1 cellular context compared by ENCODE assay signal in the genomic region with DNA sequence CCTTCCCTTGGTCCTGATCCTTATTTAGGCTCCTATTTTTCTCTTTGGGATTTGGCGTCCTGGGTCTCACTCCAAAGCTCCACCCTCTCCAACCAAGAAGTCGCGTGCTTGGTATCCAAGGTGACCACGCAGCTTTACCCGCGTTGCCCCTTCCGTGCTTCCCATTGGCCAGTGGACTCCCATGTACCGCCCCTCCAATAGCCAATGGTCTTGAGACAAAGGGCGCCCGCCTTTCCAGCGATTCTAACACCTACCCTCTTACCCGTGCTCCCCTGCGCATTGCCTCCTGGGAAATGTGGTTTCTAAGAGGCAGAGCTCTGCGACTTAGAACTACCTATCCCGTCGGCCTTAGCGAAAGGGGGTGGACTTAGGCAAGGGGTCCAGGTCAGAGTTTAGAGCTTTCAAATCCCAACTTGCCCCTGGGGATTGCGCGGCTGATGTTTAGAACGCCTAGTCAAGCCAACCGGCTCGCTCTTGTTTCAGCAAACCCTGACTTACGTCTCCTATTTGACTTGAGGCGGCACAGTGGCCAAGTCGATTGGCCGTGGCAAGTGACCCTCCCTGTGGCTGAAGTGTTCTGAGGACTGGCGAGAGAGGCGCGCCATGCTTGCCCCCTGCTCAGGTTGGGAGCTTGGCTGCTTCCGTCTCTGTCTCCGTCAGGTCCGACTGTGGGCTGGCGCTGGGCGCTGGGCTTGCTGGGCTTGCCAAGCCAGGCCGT.
TF ChIP-seq lines count a peak whose summit lies in the region.

A gene (plus strand): TSS at position 395 of the 718 bp plus-strand sequence. CDS start 209 bp downstream, at position 604.

TF ChIP-seq in HEK293, 187 proteins besides CTCF, POLR2A, EP300 and RAD21 (continued from another document):
- TF ChIP-seq GLIS1 (tag by site-specific recombination; IDR thresholded peaks at IDR 0.05): peak; percentile 52
- peak; percentile 57; the same call in 1 of the 2 replicates for TF ChIP-seq SP7 (tag by site-specific recombination; IDR thresholded peaks at IDR 0.05)
- TF ChIP-seq EGR2 (tag by site-specific recombination; IDR thresholded peaks at IDR 0.05; ENCODE audit: low read depth): peak; percentile 29; the same call in 1 of the 2 replicates
- TF ChIP-seq ZNF629 (tag by site-specific recombination; IDR thresholded peaks at IDR 0.05): peak; percentile 49
- TF ChIP-seq ZBTB20 (tag by site-specific recombination; IDR thresholded peaks at IDR 0.05): peak; percentile 37; the same call in 1 of the 2 replicates
- peak; percentile 87; the same call in 1 of the 2 replicates for TF ChIP-seq ZNF223 (tag by site-specific recombination; IDR thresholded peaks at IDR 0.05)
- peak; percentile 95 for TF ChIP-seq SP2 (tag by site-specific recombination; IDR thresholded peaks at IDR 0.05)
- TF ChIP-seq, protein P1, sequence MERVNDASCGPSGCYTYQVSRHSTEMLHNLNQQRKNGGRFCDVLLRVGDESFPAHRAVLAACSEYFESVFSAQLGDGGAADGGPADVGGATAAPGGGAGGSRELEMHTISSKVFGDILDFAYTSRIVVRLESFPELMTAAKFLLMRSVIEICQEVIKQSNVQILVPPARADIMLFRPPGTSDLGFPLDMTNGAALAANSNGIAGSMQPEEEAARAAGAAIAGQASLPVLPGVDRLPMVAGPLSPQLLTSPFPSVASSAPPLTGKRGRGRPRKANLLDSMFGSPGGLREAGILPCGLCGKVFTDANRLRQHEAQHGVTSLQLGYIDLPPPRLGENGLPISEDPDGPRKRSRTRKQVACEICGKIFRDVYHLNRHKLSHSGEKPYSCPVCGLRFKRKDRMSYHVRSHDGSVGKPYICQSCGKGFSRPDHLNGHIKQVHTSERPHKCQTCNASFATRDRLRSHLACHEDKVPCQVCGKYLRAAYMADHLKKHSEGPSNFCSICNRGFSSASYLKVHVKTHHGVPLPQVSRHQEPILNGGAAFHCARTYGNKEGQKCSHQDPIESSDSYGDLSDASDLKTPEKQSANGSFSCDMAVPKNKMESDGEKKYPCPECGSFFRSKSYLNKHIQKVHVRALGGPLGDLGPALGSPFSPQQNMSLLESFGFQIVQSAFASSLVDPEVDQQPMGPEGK (tag by site-specific recombination; IDR thresholded peaks at IDR 0.05): peak; percentile 64
- TF ChIP-seq, protein P2, sequence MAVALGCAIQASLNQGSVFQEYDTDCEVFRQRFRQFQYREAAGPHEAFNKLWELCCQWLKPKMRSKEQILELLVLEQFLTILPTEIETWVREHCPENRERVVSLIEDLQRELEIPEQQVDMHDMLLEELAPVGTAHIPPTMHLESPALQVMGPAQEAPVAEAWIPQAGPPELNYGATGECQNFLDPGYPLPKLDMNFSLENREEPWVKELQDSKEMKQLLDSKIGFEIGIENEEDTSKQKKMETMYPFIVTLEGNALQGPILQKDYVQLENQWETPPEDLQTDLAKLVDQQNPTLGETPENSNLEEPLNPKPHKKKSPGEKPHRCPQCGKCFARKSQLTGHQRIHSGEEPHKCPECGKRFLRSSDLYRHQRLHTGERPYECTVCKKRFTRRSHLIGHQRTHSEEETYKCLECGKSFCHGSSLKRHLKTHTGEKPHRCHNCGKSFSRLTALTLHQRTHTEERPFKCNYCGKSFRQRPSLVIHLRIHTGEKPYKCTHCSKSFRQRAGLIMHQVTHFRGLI (tag by site-specific recombination; IDR thresholded peaks at IDR 0.05): peak; percentile 74; the same call in 1 of the 2 replicates
- peak; percentile 94 for TF ChIP-seq ZXDB (tag by site-specific recombination; IDR thresholded peaks at IDR 0.05)
- TF ChIP-seq KLF10 (tag by site-specific recombination; IDR thresholded peaks at IDR 0.05): peak; percentile 78
- peak; percentile 97 for TF ChIP-seq ZNF76 (tag by site-specific recombination; IDR thresholded peaks at IDR 0.05; ENCODE audit: borderline replicate concordance, low read depth)
- TF ChIP-seq ZBTB48 (tag by site-specific recombination; IDR thresholded peaks at IDR 0.05): peak; percentile 95
- TF ChIP-seq SP3 (tag by site-specific recombination; IDR thresholded peaks at IDR 0.05): peak; percentile 95
- TF ChIP-seq, protein P3, sequence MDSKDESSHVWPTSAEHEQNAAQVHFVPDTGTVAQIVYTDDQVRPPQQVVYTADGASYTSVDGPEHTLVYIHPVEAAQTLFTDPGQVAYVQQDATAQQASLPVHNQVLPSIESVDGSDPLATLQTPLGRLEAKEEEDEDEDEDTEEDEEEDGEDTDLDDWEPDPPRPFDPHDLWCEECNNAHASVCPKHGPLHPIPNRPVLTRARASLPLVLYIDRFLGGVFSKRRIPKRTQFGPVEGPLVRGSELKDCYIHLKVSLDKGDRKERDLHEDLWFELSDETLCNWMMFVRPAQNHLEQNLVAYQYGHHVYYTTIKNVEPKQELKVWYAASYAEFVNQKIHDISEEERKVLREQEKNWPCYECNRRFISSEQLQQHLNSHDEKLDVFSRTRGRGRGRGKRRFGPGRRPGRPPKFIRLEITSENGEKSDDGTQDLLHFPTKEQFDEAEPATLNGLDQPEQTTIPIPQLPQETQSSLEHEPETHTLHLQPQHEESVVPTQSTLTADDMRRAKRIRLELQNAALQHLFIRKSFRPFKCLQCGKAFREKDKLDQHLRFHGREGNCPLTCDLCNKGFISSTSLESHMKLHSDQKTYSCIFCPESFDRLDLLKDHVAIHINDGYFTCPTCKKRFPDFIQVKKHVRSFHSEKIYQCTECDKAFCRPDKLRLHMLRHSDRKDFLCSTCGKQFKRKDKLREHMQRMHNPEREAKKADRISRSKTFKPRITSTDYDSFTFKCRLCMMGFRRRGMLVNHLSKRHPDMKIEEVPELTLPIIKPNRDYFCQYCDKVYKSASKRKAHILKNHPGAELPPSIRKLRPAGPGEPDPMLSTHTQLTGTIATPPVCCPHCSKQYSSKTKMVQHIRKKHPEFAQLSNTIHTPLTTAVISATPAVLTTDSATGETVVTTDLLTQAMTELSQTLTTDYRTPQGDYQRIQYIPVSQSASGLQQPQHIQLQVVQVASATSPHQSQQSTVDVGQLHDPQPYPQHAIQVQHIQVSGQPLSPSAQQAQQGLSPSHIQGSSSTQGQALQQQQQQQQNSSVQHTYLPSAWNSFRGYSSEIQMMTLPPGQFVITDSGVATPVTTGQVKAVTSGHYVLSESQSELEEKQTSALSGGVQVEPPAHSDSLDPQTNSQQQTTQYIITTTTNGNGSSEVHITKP (tag by site-specific recombination; IDR thresholded peaks at IDR 0.05): peak; percentile 97
- peak; percentile 57; the same call in 1 of the 2 replicates for TF ChIP-seq IKZF3 (tag by site-specific recombination; IDR thresholded peaks at IDR 0.05)
- peak; percentile 61; the same call in 1 of the 2 replicates for TF ChIP-seq ZEB2 (tag by site-specific recombination; IDR thresholded peaks at IDR 0.05)
- TF ChIP-seq KLF9 (tag by site-specific recombination; IDR thresholded peaks at IDR 0.05; ENCODE audit: low read depth): peak; percentile 22; the same call in 1 of the 2 replicates
- 0 out of 2 replicates have a peak, but pooled peaks have one; percentile 28 for TF ChIP-seq KLF8 (tag by site-specific recombination; IDR thresholded peaks at IDR 0.05)
- peak; percentile 95 for TF ChIP-seq ZBTB17 (tag by site-specific recombination; IDR thresholded peaks at IDR 0.05)
- TF ChIP-seq ZNF596 (tag by site-specific recombination; IDR thresholded peaks at IDR 0.05): 0 out of 2 replicates have a peak, but pooled peaks have one; percentile 46
- peak; percentile 59; the same call in 1 of the 2 replicates for TF ChIP-seq BCL11B (tag by site-specific recombination; IDR thresholded peaks at IDR 0.05; ENCODE audit: low read depth)
